In genomic region chr3:149547954-149548728, GRCh38 we compare ENCODE assay signal across 9 cellular contexts.
DNase-seq lines count a peak whose midpoint lies in the region; ATAC-seq and TF ChIP-seq lines count a peak whose summit lies in the region.
"Had no signal": no experiment of that assay in that cellular context is flagged by ENCODE, and none has a peak within 500 bp of the region (broad histone marks: within the 10 kb centered on the region; RNA-seq: fewer than 3 reads in every experiment).

No MANE protein-coding gene starts in this region.

- H3K4me3 ChIP-seq in WI38 (ENCODE audit: low read depth, low read length) (peak overlapping the region; percentile 13), prostate gland (no peak overlapping the region)

- H3K27me3 ChIP-seq in prostate gland (replicated peaks; ENCODE audit: insufficient read depth), result no peaks in the 10 kb centered on the region

- DNase-seq in ELR (ENCODE audit: low read depth) (peak; percentile 85), glomerular visceral epithelial cell (ENCODE audit: extremely low spot score) (peak; percentile 77), prostate gland (ENCODE audit: low spot score) (peak; percentile 41), epidermal melanocyte (ENCODE audit: insufficient read length, low spot score) (no peak), NCI-H128 (lab: John Stamatoyannopoulos, UW; ENCODE audit: unreplicated experiment) (no peak), NCI-H748 (lab: John Stamatoyannopoulos, UW; ENCODE audit: unreplicated experiment) (no peak)
- DNase-seq: DMS79 treated with DMSO at 0.1 percent for 48 hours had no signal

- no peak for ATAC-seq in GM21723 (IDR thresholded peaks at IDR 0.05; ENCODE audit: unreplicated experiment)

- no peaks in the 10 kb centered on the region for H3K36me3 ChIP-seq in prostate gland

- intact Hi-C loops in prostate gland (cut with DNase I), result no loop called here

- TF ChIP-seq CTCF in WI38 (IDR thresholded peaks at IDR 0.05; ENCODE audit: low read depth, low read length) (no peak), prostate gland (IDR thresholded peaks at IDR 0.05) (no peak)

- H3K9me3 ChIP-seq in prostate gland, result no peaks in the 10 kb centered on the region

- no peaks in the 10 kb centered on the region for H3K4me1 ChIP-seq in prostate gland (replicated peaks)

- H3K27ac ChIP-seq in prostate gland, result peak overlapping the region; percentile 33 to 35

- TF ChIP-seq POLR2A in prostate gland (IDR thresholded peaks at IDR 0.05), result no peak

- WGBS in prostate gland, result 33% methylated on average over 13 of the region's 13 CpGs

Comparison
In these comparisons a context has a peak if more than half of its experiments do, and no peak if none do; other contexts are left out.
1. DNase-seq: peak in ELR (single experiment), glomerular visceral epithelial cell (single experiment) and prostate gland (single experiment); none in epidermal melanocyte (single experiment), NCI-H128 (single experiment) and NCI-H748 (single experiment).